In genomic region chr14:75244121-75244520, GRCh38 we compare ENCODE assay signal across 13 cellular contexts. TPM values are rescaled to one million over a fixed set of nuclear protein-coding genes. Genes with fewer than 3 reads are reported as not detected.
DNase-seq lines count a peak whose midpoint lies in the region; ATAC-seq, FAIRE-seq and TF ChIP-seq lines count a peak whose summit lies in the region.
"Had no signal": no experiment of that assay in that cellular context is flagged by ENCODE, and none has a peak within 500 bp of the region (broad histone marks: within the 10 kb centered on the region; RNA-seq: fewer than 3 reads in every experiment).

No MANE protein-coding gene starts in this region.

- no peak for ATAC-seq in psoas muscle
- ATAC-seq: CD8-positive, alpha-beta T cell had no signal

- H3K27ac ChIP-seq in RWPE1: peak overlapping the region; percentile 98
- peak overlapping the region; percentile 12; the same call in 1 of the 2 replicates for H3K27ac ChIP-seq in SK-N-MC
- H3K27ac ChIP-seq in psoas muscle: peak overlapping the region; percentile 85
- H3K27ac ChIP-seq: BLaER1 treated with 17β-estradiol and CSF1 and Interleukin-3, amounts not matched to agents 10 nM and 100 nM had no signal

- H3K4me3 ChIP-seq in SK-N-MC (no peak overlapping the region), bronchial epithelial cell (ENCODE audit: low read depth, low read length) (no peak overlapping the region), psoas muscle (no peak overlapping the region), MG63 (no peak overlapping the region)
- H3K4me3 ChIP-seq: BLaER1 treated with 17β-estradiol and CSF1 and Interleukin-3, amounts not matched to agents 10 nM and 100 nM; HAP-1 had no signal

- no peaks in the 10 kb centered on the region for H3K27me3 ChIP-seq in bronchial epithelial cell (ENCODE audit: control insufficient read depth, insufficient read depth, low read length)
- no peaks in the 10 kb centered on the region for H3K27me3 ChIP-seq in psoas muscle (ENCODE audit: insufficient read depth in 3 of 3, low read length in 2 of 3)
- H3K27me3 ChIP-seq in MG63: no peaks in the 10 kb centered on the region
- H3K27me3 ChIP-seq: BLaER1 treated with 17β-estradiol and CSF1 and Interleukin-3, amounts not matched to agents 10 nM and 100 nM had no signal

- H3K9me3 ChIP-seq in SK-N-MC (ENCODE audit: low read depth, low read length) (no peaks in the 10 kb centered on the region), psoas muscle (no peaks in the 10 kb centered on the region), MG63 (no peaks in the 10 kb centered on the region)
- H3K9me3 ChIP-seq: HAP-1 had no signal

- POLR2A ChIA-PET in RWPE1 (lab: Yijun Ruan, JAX; ENCODE audit: low non-redundant PET): no interaction called here

- H3K9ac ChIP-seq in SK-N-MC (ENCODE audit: insufficient read length): no peak overlapping the region
- H3K9ac ChIP-seq: BLaER1 treated with 17β-estradiol and CSF1 and Interleukin-3, amounts not matched to agents 10 nM and 100 nM had no signal

- DNase-seq in RWPE1 (ENCODE audit: low spot score): no peak
- DNase-seq in SK-N-MC (ENCODE audit: low read depth, low spot score): no peak
- peak; percentile 32 for DNase-seq in bronchial epithelial cell (ENCODE audit: low read depth)
- no peak for DNase-seq in psoas muscle
- DNase-seq in head of caudate nucleus: no peak
- DNase-seq in activated T-cell treated with anti-CD3 and anti-CD28 coated beads for 4 hours: no peak
- DNase-seq in MG63: no peak
- DNase-seq: Calu3; CD8-positive, alpha-beta T cell; DMS79 treated with DMSO at 0.1 percent for 48 hours; GF-D8 had no signal

- no peaks in the 10 kb centered on the region for H3K36me3 ChIP-seq in SK-N-MC (ENCODE audit: insufficient read depth, low read length)
- H3K36me3 ChIP-seq in bronchial epithelial cell (ENCODE audit: control insufficient read depth, insufficient read depth, low read length): no peaks in the 10 kb centered on the region
- H3K36me3 ChIP-seq in psoas muscle (ENCODE audit: insufficient read depth in 1 of 2, low read depth in 1 of 2): no peaks in the 10 kb centered on the region
- H3K36me3 ChIP-seq in MG63: no peaks in the 10 kb centered on the region
- H3K36me3 ChIP-seq: BLaER1 treated with 17β-estradiol and CSF1 and Interleukin-3, amounts not matched to agents 10 nM and 100 nM; HAP-1 had no signal

- intact Hi-C loops in psoas muscle (cut with DNase I): loop anchor here in 1 of 2 donors (10.0 kb wide), 1 partner anchor 51 kb away; no protein-coding TSS in a partner anchor
- intact Hi-C loops in head of caudate nucleus (cut with DNase I): no loop called here

- no peak for FAIRE-seq in bronchial epithelial cell (lab: Jason Lieb, UNC)

- CTCF ChIA-PET in RWPE1 (lab: Yijun Ruan, JAX): no interaction called here

- H3K4me1 ChIP-seq in psoas muscle: peaks cover 42% of the 10 kb centered on the region

- 72 to 87% (median 76%) methylated on average over 5 of the region's 5 CpGs for WGBS in psoas muscle, 3 donors

- no peak for TF ChIP-seq CTCF in RWPE1 (conservative IDR thresholded peaks at IDR 0.05; ENCODE audit: low read depth)
- TF ChIP-seq CTCF in bronchial epithelial cell (IDR thresholded peaks at IDR 0.05; ENCODE audit: insufficient read depth, low read length, severe bottlenecking): no peak
- no peak for TF ChIP-seq CTCF in psoas muscle (IDR thresholded peaks at IDR 0.05)

RNA-seq across cellular contexts. Expression of gene FOS, which starts 34.5 kb away (rescaled TPM):
- total RNA-seq in bronchial epithelial cell (131 and 143 TPM in 2 replicates), psoas muscle (100 to 1,000 TPM in 2 of 4 donors, 10 to 100 TPM in 2; 20.7 to 279 (median 95.1) TPM)
- polyA plus RNA-seq in psoas muscle: 10 to 100 TPM; 15.5 to 51.0 (median 33.8) TPM
- 1.1 and 6.6 TPM in 2 replicates for total RNA-seq in MG63 (2014; rRNA removed; shearing (Covaris generic); ENCODE audit: low replicate concordance)

Comparison
In these comparisons a context has a peak if more than half of its experiments do, and no peak if none do; other contexts are left out.
1. H3K27ac ChIP-seq: peak in every context shown above with its lines; median percentile 98 in RWPE1; 85 in psoas muscle; 12 in SK-N-MC.